24 cellular contexts compared by ENCODE assay signal in the genomic region with DNA sequence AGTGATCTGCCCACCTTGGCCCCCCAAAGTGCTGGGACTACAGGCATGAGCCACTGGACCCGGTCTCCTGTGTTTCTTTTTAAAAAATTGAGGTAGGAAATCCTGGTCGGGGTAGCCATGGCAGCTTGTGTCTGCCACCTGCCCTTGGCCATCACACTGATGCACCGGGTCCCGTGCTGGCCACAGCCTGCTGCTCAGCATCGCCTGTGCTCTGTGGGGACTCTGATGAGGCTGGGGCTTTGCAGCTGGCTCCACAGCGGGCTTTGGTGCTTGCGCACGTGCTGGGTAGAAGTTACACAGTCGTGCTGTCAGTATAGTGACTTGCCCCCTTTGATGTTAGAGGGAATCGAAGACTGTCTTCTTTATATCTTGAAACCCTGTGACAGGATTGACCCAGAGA.
"Had no signal": no experiment of that assay in that cellular context is flagged by ENCODE, and none has a peak within 500 bp of the region (broad histone marks: within the 10 kb centered on the region; RNA-seq: fewer than 3 reads in every experiment).

No MANE protein-coding gene starts in this region.

- H3K4me3 ChIP-seq: colonic mucosa, coronary artery, dorsolateral prefrontal cortex, esophagus muscularis mucosa, esophagus squamous epithelium, gastrocnemius medialis, gastroesophageal sphincter, heart left ventricle, heart right ventricle had no signal

- H3K27me3 Mint-ChIP-seq: dendritic cell treated with granulocyte-macrophage colony-stimulating factor and Interleukin-4, amounts not matched to agents 40 ng/mL and 50 ng/mL, for 4 days; effector memory CD8-positive, alpha-beta T cell had no signal

- H3K4me1 Mint-ChIP-seq: endodermal cell had no signal

- H3K27ac ChIP-seq: colonic mucosa, coronary artery, dorsolateral prefrontal cortex, epithelial cell of prostate, esophagus muscularis mucosa, esophagus squamous epithelium, foreskin keratinocyte, gastroesophageal sphincter, heart left ventricle, heart right ventricle had no signal

- ATAC-seq: effector memory CD8-positive, alpha-beta T cell; esophagus mucosa; foreskin keratinocyte; gastrocnemius medialis; gastroesophageal sphincter; heart left ventricle; heart right ventricle had no signal

- H3K4me1 ChIP-seq: colonic mucosa, esophagus squamous epithelium, foreskin keratinocyte had no signal

- H3K4me3 Mint-ChIP-seq: dendritic cell treated with granulocyte-macrophage colony-stimulating factor and Interleukin-4, amounts not matched to agents 40 ng/mL and 50 ng/mL, for 4 days; effector memory CD8-positive, alpha-beta T cell; endodermal cell had no signal

- H3K9me3 ChIP-seq: colonic mucosa, esophagus muscularis mucosa, esophagus squamous epithelium, gastrocnemius medialis, gastroesophageal sphincter, heart left ventricle, heart right ventricle had no signal

- H3K27ac Mint-ChIP-seq: dendritic cell treated with granulocyte-macrophage colony-stimulating factor and Interleukin-4, amounts not matched to agents 40 ng/mL and 50 ng/mL, for 4 days; effector memory CD8-positive, alpha-beta T cell; endodermal cell had no signal

- H3K36me3 ChIP-seq: colonic mucosa, gastrocnemius medialis had no signal

- H3K9me3 Mint-ChIP-seq: effector memory CD8-positive, alpha-beta T cell had no signal

- DNase-seq: colonic mucosa; cortex of kidney; dermis blood vessel endothelial cell; dorsolateral prefrontal cortex; effector CD4-positive, alpha-beta T cell; effector CD8-positive, alpha-beta T cell; effector memory CD4-positive, alpha-beta T cell; effector memory CD8-positive, alpha-beta T cell; endodermal cell; erythroblast; esophagus squamous epithelium; foreskin fibroblast; foreskin keratinocyte; gastrocnemius medialis; glutamatergic neuron; head of caudate nucleus; heart left ventricle; heart right ventricle had no signal

- H3K27me3 ChIP-seq: colonic mucosa, dorsolateral prefrontal cortex, esophagus muscularis mucosa, esophagus squamous epithelium, foreskin keratinocyte, gastrocnemius medialis, gastroesophageal sphincter, heart left ventricle, heart right ventricle had no signal
